In genomic region chr10:987906-988666, GRCh38 we compare ENCODE assay signal across 1 cellular context.
A peak's percentile ranks its signal among the peaks of the same experiment; 100 is the strongest.
TF ChIP-seq lines count a peak whose summit lies in the region.

TSS of gene GTPBP4 (plus strand) at chr10:988434. CDS start at chr10:988480, 46 bp downstream.

TF ChIP-seq in HEK293, 187 proteins besides CTCF, POLR2A, EP300 and RAD21 (continued from another document and continues in another):
- 0 out of 2 replicates have a peak, but pooled peaks have one; percentile 27 for TF ChIP-seq ZNF18 (tag by site-specific recombination; IDR thresholded peaks at IDR 0.05)
- TF ChIP-seq ZNF701 (tag by site-specific recombination; IDR thresholded peaks at IDR 0.05), result no peak
- no peak for TF ChIP-seq ZNF248 (tag by site-specific recombination; IDR thresholded peaks at IDR 0.05)
- TF ChIP-seq ZNF404 (tag by site-specific recombination; IDR thresholded peaks at IDR 0.05), result no peak
- TF ChIP-seq, protein P1, sequence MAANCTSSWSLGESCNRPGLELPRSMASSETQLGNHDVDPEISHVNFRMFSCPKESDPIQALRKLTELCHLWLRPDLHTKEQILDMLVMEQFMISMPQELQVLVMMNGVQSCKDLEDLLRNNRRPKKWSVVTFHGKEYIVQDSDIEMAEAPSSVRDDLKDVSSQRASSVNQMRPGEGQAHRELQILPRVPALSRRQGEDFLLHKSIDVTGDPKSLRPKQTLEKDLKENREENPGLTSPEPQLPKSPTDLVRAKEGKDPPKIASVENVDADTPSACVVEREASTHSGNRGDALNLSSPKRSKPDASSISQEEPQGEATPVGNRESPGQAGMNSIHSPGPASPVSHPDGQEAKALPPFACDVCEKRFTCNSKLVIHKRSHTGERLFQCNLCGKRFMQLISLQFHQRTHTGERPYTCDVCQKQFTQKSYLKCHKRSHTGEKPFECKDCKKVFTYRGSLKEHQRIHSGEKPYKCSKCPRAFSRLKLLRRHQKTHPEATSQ (tag by site-specific recombination; IDR thresholded peaks at IDR 0.05), result 0 out of 2 replicates have a peak, but pooled peaks have one; percentile 55
- no peak for TF ChIP-seq ZNF571 (tag by site-specific recombination; IDR thresholded peaks at IDR 0.05)
- TF ChIP-seq ZNF391 (tag by site-specific recombination; IDR thresholded peaks at IDR 0.05; ENCODE audit: borderline replicate concordance, low read depth), result no peak; the same call in 1 of the 2 replicates
- no peak for TF ChIP-seq ZNF280D (tag by site-specific recombination; IDR thresholded peaks at IDR 0.05)
- TF ChIP-seq ZNF10 (tag by site-specific recombination; IDR thresholded peaks at IDR 0.05), result no peak
- TF ChIP-seq ZNF830 (tag by site-specific recombination; IDR thresholded peaks at IDR 0.05; ENCODE audit: low read depth), result no peak
- no peak for TF ChIP-seq ZNF239 (tag by site-specific recombination; IDR thresholded peaks at IDR 0.05)
- TF ChIP-seq ZNF791 (tag by site-specific recombination; IDR thresholded peaks at IDR 0.05), result no peak
- TF ChIP-seq, protein P2, sequence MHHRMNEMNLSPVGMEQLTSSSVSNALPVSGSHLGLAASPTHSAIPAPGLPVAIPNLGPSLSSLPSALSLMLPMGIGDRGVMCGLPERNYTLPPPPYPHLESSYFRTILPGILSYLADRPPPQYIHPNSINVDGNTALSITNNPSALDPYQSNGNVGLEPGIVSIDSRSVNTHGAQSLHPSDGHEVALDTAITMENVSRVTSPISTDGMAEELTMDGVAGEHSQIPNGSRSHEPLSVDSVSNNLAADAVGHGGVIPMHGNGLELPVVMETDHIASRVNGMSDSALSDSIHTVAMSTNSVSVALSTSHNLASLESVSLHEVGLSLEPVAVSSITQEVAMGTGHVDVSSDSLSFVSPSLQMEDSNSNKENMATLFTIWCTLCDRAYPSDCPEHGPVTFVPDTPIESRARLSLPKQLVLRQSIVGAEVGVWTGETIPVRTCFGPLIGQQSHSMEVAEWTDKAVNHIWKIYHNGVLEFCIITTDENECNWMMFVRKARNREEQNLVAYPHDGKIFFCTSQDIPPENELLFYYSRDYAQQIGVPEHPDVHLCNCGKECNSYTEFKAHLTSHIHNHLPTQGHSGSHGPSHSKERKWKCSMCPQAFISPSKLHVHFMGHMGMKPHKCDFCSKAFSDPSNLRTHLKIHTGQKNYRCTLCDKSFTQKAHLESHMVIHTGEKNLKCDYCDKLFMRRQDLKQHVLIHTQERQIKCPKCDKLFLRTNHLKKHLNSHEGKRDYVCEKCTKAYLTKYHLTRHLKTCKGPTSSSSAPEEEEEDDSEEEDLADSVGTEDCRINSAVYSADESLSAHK (tag by site-specific recombination; IDR thresholded peaks at IDR 0.05), result no peak
- no peak for TF ChIP-seq ZNF560 (tag by site-specific recombination; IDR thresholded peaks at IDR 0.05; ENCODE audit: borderline replicate concordance)
- TF ChIP-seq ZSCAN23 (tag by site-specific recombination; IDR thresholded peaks at IDR 0.05), result no peak
- TF ChIP-seq ZNF776 (tag by site-specific recombination; IDR thresholded peaks at IDR 0.05; ENCODE audit: borderline replicate concordance), result no peak
- TF ChIP-seq ZIC2 (tag by site-specific recombination; IDR thresholded peaks at IDR 0.05), result no peak; the same call in 1 of the 2 replicates
- no peak for TF ChIP-seq ZNF561 (tag by site-specific recombination; IDR thresholded peaks at IDR 0.05; ENCODE audit: borderline replicate concordance)
- peak; percentile 60 for TF ChIP-seq KLF8 (tag by site-specific recombination; IDR thresholded peaks at IDR 0.05)
- TF ChIP-seq, protein P3, sequence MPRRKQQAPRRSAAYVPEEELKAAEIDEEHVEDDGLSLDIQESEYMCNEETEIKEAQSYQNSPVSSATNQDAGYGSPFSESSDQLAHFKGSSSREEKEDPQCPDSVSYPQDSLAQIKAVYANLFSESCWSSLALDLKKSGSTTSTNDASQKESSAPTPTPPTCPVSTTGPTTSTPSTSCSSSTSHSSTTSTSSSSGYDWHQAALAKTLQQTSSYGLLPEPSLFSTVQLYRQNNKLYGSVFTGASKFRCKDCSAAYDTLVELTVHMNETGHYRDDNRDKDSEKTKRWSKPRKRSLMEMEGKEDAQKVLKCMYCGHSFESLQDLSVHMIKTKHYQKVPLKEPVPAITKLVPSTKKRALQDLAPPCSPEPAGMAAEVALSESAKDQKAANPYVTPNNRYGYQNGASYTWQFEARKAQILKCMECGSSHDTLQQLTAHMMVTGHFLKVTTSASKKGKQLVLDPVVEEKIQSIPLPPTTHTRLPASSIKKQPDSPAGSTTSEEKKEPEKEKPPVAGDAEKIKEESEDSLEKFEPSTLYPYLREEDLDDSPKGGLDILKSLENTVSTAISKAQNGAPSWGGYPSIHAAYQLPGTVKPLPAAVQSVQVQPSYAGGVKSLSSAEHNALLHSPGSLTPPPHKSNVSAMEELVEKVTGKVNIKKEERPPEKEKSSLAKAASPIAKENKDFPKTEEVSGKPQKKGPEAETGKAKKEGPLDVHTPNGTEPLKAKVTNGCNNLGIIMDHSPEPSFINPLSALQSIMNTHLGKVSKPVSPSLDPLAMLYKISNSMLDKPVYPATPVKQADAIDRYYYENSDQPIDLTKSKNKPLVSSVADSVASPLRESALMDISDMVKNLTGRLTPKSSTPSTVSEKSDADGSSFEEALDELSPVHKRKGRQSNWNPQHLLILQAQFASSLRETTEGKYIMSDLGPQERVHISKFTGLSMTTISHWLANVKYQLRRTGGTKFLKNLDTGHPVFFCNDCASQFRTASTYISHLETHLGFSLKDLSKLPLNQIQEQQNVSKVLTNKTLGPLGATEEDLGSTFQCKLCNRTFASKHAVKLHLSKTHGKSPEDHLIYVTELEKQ (tag by site-specific recombination; IDR thresholded peaks at IDR 0.05; ENCODE audit: borderline replicate concordance), result no peak
- TF ChIP-seq EGR2 (tag by site-specific recombination; IDR thresholded peaks at IDR 0.05; ENCODE audit: low read depth), result no peak
- no peak for TF ChIP-seq ZNF670 (tag by site-specific recombination; IDR thresholded peaks at IDR 0.05; ENCODE audit: low read depth)
- no peak for TF ChIP-seq WT1 (tag by site-specific recombination; IDR thresholded peaks at IDR 0.05)
- no peak for TF ChIP-seq ZNF747 (tag by site-specific recombination; IDR thresholded peaks at IDR 0.05)
- TF ChIP-seq ZBTB6 (tag by site-specific recombination; IDR thresholded peaks at IDR 0.05), result no peak
- TF ChIP-seq ZBTB44 (tag by site-specific recombination; IDR thresholded peaks at IDR 0.05), result no peak
- TF ChIP-seq ZNF548 (tag by site-specific recombination; IDR thresholded peaks at IDR 0.05), result no peak
- TF ChIP-seq ZNF416 (tag by site-specific recombination; IDR thresholded peaks at IDR 0.05), result no peak
- no peak for TF ChIP-seq ZSCAN18 (tag by site-specific recombination; IDR thresholded peaks at IDR 0.05)
- TF ChIP-seq, protein P4, sequence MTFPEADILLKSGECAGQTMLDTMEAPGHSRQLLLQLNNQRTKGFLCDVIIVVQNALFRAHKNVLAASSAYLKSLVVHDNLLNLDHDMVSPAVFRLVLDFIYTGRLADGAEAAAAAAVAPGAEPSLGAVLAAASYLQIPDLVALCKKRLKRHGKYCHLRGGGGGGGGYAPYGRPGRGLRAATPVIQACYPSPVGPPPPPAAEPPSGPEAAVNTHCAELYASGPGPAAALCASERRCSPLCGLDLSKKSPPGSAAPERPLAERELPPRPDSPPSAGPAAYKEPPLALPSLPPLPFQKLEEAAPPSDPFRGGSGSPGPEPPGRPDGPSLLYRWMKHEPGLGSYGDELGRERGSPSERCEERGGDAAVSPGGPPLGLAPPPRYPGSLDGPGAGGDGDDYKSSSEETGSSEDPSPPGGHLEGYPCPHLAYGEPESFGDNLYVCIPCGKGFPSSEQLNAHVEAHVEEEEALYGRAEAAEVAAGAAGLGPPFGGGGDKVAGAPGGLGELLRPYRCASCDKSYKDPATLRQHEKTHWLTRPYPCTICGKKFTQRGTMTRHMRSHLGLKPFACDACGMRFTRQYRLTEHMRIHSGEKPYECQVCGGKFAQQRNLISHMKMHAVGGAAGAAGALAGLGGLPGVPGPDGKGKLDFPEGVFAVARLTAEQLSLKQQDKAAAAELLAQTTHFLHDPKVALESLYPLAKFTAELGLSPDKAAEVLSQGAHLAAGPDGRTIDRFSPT (tag by site-specific recombination; IDR thresholded peaks at IDR 0.05), result peak; percentile 99
- no peak for TF ChIP-seq ZNF366 (tag by site-specific recombination; conservative IDR thresholded peaks at IDR 0.05)
- TF ChIP-seq ZNF664 (tag by site-specific recombination; IDR thresholded peaks at IDR 0.05), result no peak
- no peak for TF ChIP-seq ZNF169 (tag by site-specific recombination; IDR thresholded peaks at IDR 0.05)
- 0 out of 2 replicates have a peak, but pooled peaks have one; percentile 8 for TF ChIP-seq ZNF660 (tag by site-specific recombination; IDR thresholded peaks at IDR 0.05)
- no peak for TF ChIP-seq ZNF777 (tag by site-specific recombination; IDR thresholded peaks at IDR 0.05; ENCODE audit: borderline replicate concordance)
- no peak for TF ChIP-seq REPIN1 (tag by site-specific recombination; IDR thresholded peaks at IDR 0.05; ENCODE audit: low read depth)
- peak; percentile 87 for TF ChIP-seq ZNF629 (tag by site-specific recombination; IDR thresholded peaks at IDR 0.05)
- TF ChIP-seq SCRT2 (tag by site-specific recombination; IDR thresholded peaks at IDR 0.05), result no peak
- TF ChIP-seq ZNF837 (tag by site-specific recombination; IDR thresholded peaks at IDR 0.05), result no peak
- no peak for TF ChIP-seq SCRT1 (tag by site-specific recombination; IDR thresholded peaks at IDR 0.05; ENCODE audit: borderline replicate concordance)
- no peak for TF ChIP-seq ZNF354C (tag by site-specific recombination; IDR thresholded peaks at IDR 0.05; ENCODE audit: borderline replicate concordance, low read depth)
- TF ChIP-seq RBAK (tag by site-specific recombination; IDR thresholded peaks at IDR 0.05), result no peak
- no peak for TF ChIP-seq ZNF623 (tag by site-specific recombination; IDR thresholded peaks at IDR 0.05)
- TF ChIP-seq SP3 (tag by site-specific recombination; IDR thresholded peaks at IDR 0.05), result peak; percentile 67
- TF ChIP-seq ZNF324 (tag by site-specific recombination; IDR thresholded peaks at IDR 0.05), result no peak
- TF ChIP-seq ZNF157 (tag by site-specific recombination; IDR thresholded peaks at IDR 0.05), result no peak
- no peak for TF ChIP-seq ZNF266 (tag by site-specific recombination; IDR thresholded peaks at IDR 0.05; ENCODE audit: low read depth)
- TF ChIP-seq ZNF335 (tag by site-specific recombination; conservative IDR thresholded peaks at IDR 0.05), result peak; percentile 88
